ENCODE assay signal across 9 cellular contexts in the genomic region with DNA sequence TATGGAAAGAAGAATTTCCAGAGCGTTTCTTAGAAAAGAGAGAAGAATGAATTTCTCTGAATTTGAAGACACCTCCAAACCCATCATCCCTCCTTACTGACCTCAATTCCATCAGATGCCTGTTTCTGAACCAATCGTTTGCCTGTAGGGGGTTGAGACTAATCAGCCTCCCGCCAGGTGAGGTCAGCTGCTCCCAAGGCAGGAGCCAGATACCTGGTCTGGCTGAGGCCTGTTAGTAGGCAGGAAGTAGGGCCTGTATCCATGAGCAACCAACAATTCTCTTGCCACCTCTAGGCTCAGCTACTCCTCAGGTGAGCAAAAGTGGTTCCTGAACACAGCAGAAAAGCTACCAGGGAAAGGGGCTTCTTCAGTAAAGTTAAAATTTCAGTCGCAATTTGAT. TPM values are rescaled to one million over a fixed set of nuclear protein-coding genes. Genes with fewer than 3 reads are reported as not detected.
"Had no signal": no experiment of that assay in that cellular context is flagged by ENCODE, and none has a peak within 500 bp of the region (broad histone marks: within the 10 kb centered on the region; RNA-seq: fewer than 3 reads in every experiment).

No MANE protein-coding gene starts in this region.

- DNase-seq: KG1 had no signal

- H3K4me1 Mint-ChIP-seq: IgD-negative memory B cell had no signal

- H3K27ac ChIP-seq: HL-60, KMS-11 had no signal

- H3K4me3 ChIP-seq: K562 had no signal

- H3K36me3 Mint-ChIP-seq: IgD-negative memory B cell had no signal

- H3K9ac ChIP-seq: KMS-11 had no signal

- ATAC-seq: HepG2, K562 had no signal

RNA-seq across cellular contexts. Expression of gene HTR5A, which starts 50.3 kb away (rescaled TPM):
- total RNA-seq: HepG2, HT-29, HT1080, IMR-90, K562 had no signal
- polyA plus RNA-seq: HepG2, IgD-negative memory B cell, IMR-90 had no signal
